ENCODE assay signal across 8 cellular contexts in genomic region chr2:159798376-159798724, GRCh38. TPM values are rescaled to one million over a fixed set of nuclear protein-coding genes. Genes with fewer than 3 reads are reported as not detected.
A peak's percentile ranks its signal among the peaks of the same experiment; 100 is the strongest.
DNase-seq lines count a peak whose midpoint lies in the region; ATAC-seq lines count a peak whose summit lies in the region.

No MANE protein-coding gene starts in this region.

- H3K4me3 Mint-ChIP-seq in T-cell = peak overlapping the region; percentile 61 to 79 (median 68)
- peak overlapping the region; percentile 65 for H3K4me3 Mint-ChIP-seq in stimulated activated effector memory CD8-positive, alpha-beta T cell treated with anti-CD3 and anti-CD28 coated beads, Interleukin-12 subunit alpha, Interleukin-12 subunit beta, amount 100 ng/mL, for 72 hours

- 15% methylated on average over 9 of the region's 9 CpGs for WGBS in right cardiac atrium

- H3K36me3 Mint-ChIP-seq in T-cell = peaks cover 6% of the 10 kb centered on the region
- H3K36me3 Mint-ChIP-seq in stimulated activated effector memory CD8-positive, alpha-beta T cell treated with anti-CD3 and anti-CD28 coated beads, Interleukin-12 subunit alpha, Interleukin-12 subunit beta, amount 100 ng/mL, for 72 hours = no peaks in the 10 kb centered on the region

- no peaks in the 10 kb centered on the region for H3K27me3 ChIP-seq in right cardiac atrium (ENCODE audit: control insufficient read depth, insufficient read depth)

- H3K27me3 Mint-ChIP-seq in T-cell = peaks cover 9 to 18% of the 10 kb centered on the region in 2 donors

- CTCF ChIA-PET in T-cell (lab: Charles Lee) = no interaction called here

- DNase-seq in NCI-H1092 treated with DMSO at 0.1 percent for 48 hours (lab: John Stamatoyannopoulos, UW) (peak; percentile 7), NCI-H1092 (lab: John Stamatoyannopoulos, UW) (no peak), T-cell (no peak), right cardiac atrium (no peak), MV-4-11 (lab: John Stamatoyannopoulos, UW) (no peak)
- DNase-seq in stimulated activated effector memory CD8-positive, alpha-beta T cell treated with anti-CD3 and anti-CD28 coated beads, Interleukin-12 subunit alpha, Interleukin-12 subunit beta, amount 100 ng/mL, for 72 hours (ENCODE audit: low spot score in 2 of 2) = no peak

- H3K4me1 ChIP-seq in right cardiac atrium (ENCODE audit: control insufficient read depth, insufficient read depth, low read length) = no peaks in the 10 kb centered on the region

- H3K27ac ChIP-seq in right cardiac atrium (ENCODE audit: low read length) = no peak overlapping the region

- H3K4me3 ChIP-seq in right cardiac atrium (ENCODE audit: low read length) = peak overlapping the region; percentile 44

- ATAC-seq in T-cell (replicated peaks in 1 of 4) (peak in 1 of 4 experiments; percentile 18), right cardiac atrium (peak in 1 of 2 donors; percentile 2), GM21447 (IDR thresholded peaks at IDR 0.05; ENCODE audit: unreplicated experiment) (no peak), HG02885 (IDR thresholded peaks at IDR 0.05; ENCODE audit: poor library complexity, unreplicated experiment) (no peak)
- no peak for ATAC-seq in stimulated activated effector memory CD8-positive, alpha-beta T cell treated with anti-CD3 and anti-CD28 coated beads, Interleukin-12 subunit alpha, Interleukin-12 subunit beta, amount 100 ng/mL, for 72 hours

- H3K27ac Mint-ChIP-seq in T-cell = no peak overlapping the region
- H3K27ac Mint-ChIP-seq in stimulated activated effector memory CD8-positive, alpha-beta T cell treated with anti-CD3 and anti-CD28 coated beads, Interleukin-12 subunit alpha, Interleukin-12 subunit beta, amount 100 ng/mL, for 72 hours = no peak overlapping the region

- peaks cover 10 to 30% (median 25%) of the 10 kb centered on the region in 3 donors for H3K4me1 Mint-ChIP-seq in T-cell
- H3K4me1 Mint-ChIP-seq in stimulated activated effector memory CD8-positive, alpha-beta T cell treated with anti-CD3 and anti-CD28 coated beads, Interleukin-12 subunit alpha, Interleukin-12 subunit beta, amount 100 ng/mL, for 72 hours = peaks cover 6% of the 10 kb centered on the region

- POLR2A ChIA-PET in T-cell (lab: Charles Lee) = no interaction called here

- intact Hi-C loops in right cardiac atrium (cut with DNase I) = no loop called here

- H3K9me3 Mint-ChIP-seq in T-cell = no peaks in the 10 kb centered on the region
- H3K9me3 Mint-ChIP-seq in stimulated activated effector memory CD8-positive, alpha-beta T cell treated with anti-CD3 and anti-CD28 coated beads, Interleukin-12 subunit alpha, Interleukin-12 subunit beta, amount 100 ng/mL, for 72 hours = no peaks in the 10 kb centered on the region

- no peaks in the 10 kb centered on the region for H3K9me3 ChIP-seq in right cardiac atrium (ENCODE audit: control insufficient read depth, low read length)

RNA-seq across cellular contexts. Expression of gene CD302, which starts 0.3 kb away (rescaled TPM):
- total RNA-seq in T-cell (1 to 10 TPM; 1.0 to 1.6 (median 1.2) TPM), right cardiac atrium (10 to 100 TPM; 26.4 to 33.7 (median 30.1) TPM)
- polyA plus RNA-seq in right cardiac atrium = 23.8 TPM

Comparison
In these comparisons a context has a peak if more than half of its experiments do, and no peak if none do; other contexts are left out.
1. RNA of gene CD302, which starts 0.3 kb away (total RNA-seq): 26.4 to 33.7 TPM in right cardiac atrium; 1.0 to 1.6 TPM in T-cell; every median in the first group is over 10 times any median in the second.